20 cellular contexts compared by ENCODE assay signal in genomic region chrX:17373337-17373736, GRCh38.
"Had no signal": no experiment of that assay in that cellular context is flagged by ENCODE, and none has a peak within 500 bp of the region (broad histone marks: within the 10 kb centered on the region; RNA-seq: fewer than 3 reads in every experiment).

No MANE protein-coding gene starts in this region.

- H3K4me1 Mint-ChIP-seq: naive B cell; stimulated activated naive B cell treated with anti-CD40 and anti-IgM and Interleukin-4, amounts not matched to agents 10 μg/mL and 1 μg/mL and 100 μg/mL, for 72 hours had no signal

- ATAC-seq: psoas muscle; sciatic nerve; stimulated activated naive B cell treated with anti-CD40 and anti-IgM and Interleukin-4, amounts not matched to agents 10 μg/mL and 1 μg/mL and 100 μg/mL, for 72 hours; stimulated activated naive CD8-positive, alpha-beta T cell treated with anti-CD3 and anti-CD28 coated beads, Interleukin-15, amount 100 ng/mL, for 72 hours had no signal

- H3K9me3 ChIP-seq: colonic mucosa, neutrophil, psoas muscle, thoracic aorta, transverse colon had no signal

- H3K27ac ChIP-seq: colonic mucosa, heart right ventricle, neutrophil, psoas muscle, skin epidermis, thoracic aorta had no signal

- H3K36me3 Mint-ChIP-seq: naive B cell; stimulated activated naive B cell treated with anti-CD40 and anti-IgM and Interleukin-4, amounts not matched to agents 10 μg/mL and 1 μg/mL and 100 μg/mL, for 72 hours had no signal

- H3K27me3 ChIP-seq: transverse colon had no signal

- H3K36me3 ChIP-seq: colonic mucosa, heart right ventricle, neutrophil, thoracic aorta, transverse colon had no signal

- H3K4me3 Mint-ChIP-seq: naive B cell; stimulated activated naive B cell treated with anti-CD40 and anti-IgM and Interleukin-4, amounts not matched to agents 10 μg/mL and 1 μg/mL and 100 μg/mL, for 72 hours; stimulated activated naive CD8-positive, alpha-beta T cell treated with anti-CD3 and anti-CD28 coated beads, Interleukin-15, amount 100 ng/mL, for 72 hours had no signal

- H3K4me1 ChIP-seq: colonic mucosa, psoas muscle had no signal

- H3K27ac Mint-ChIP-seq: endodermal cell; naive B cell; nephron progenitor cell; stimulated activated naive B cell treated with anti-CD40 and anti-IgM and Interleukin-4, amounts not matched to agents 10 μg/mL and 1 μg/mL and 100 μg/mL, for 72 hours; stimulated activated naive CD8-positive, alpha-beta T cell treated with anti-CD3 and anti-CD28 coated beads, Interleukin-15, amount 100 ng/mL, for 72 hours had no signal

- DNase-seq: effector CD4-positive, alpha-beta T cell; endodermal cell; erythroblast; hypothalamus; islet precursor cell; naive B cell; nephron progenitor cell; psoas muscle; retina; stimulated activated CD4-positive, alpha-beta T cell treated with anti-CD3 and anti-CD28 coated beads, Interleukin-2, amount 100 ng/mL, for 24 hours; stimulated activated CD4-positive, alpha-beta T cell treated with anti-CD3 and anti-CD28 coated beads, Interleukin-4, amount 100 ng/mL, for 4 hours; stimulated activated naive B cell treated with anti-CD40 and anti-IgM and Interleukin-4, amounts not matched to agents 10 μg/mL and 1 μg/mL and 100 μg/mL, for 72 hours; stimulated activated naive CD8-positive, alpha-beta T cell treated with anti-CD3 and anti-CD28 coated beads, Interleukin-15, amount 100 ng/mL, for 72 hours had no signal

- H3K9me3 Mint-ChIP-seq: endodermal cell; stimulated activated naive CD8-positive, alpha-beta T cell treated with anti-CD3 and anti-CD28 coated beads, Interleukin-15, amount 100 ng/mL, for 72 hours had no signal

- H3K4me3 ChIP-seq: colonic mucosa, heart right ventricle, psoas muscle, skin epidermis, transverse colon had no signal
